In the genomic region with DNA sequence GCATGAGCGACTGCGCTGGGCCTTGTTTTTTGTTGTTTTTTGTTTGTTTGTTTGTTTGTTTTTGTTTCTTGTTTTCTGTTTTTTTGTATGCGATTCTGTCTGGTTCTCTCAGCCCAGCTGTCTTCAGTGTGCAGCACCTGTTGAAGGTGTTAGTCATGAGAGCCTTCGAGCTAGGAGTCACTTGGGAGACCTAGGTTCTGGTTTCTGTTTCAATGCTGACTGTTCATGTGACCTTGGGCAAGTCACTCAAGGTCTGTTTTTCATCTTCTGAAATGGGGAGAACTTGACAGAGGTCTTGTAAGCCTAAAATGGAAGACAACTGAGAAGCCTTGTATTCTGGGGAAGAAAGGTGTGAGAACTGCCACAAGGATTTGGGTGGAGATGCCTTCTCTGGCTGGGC, we compare ENCODE assay signal across 13 cellular contexts. TPM values are rescaled to one million over a fixed set of nuclear protein-coding genes. Genes with fewer than 3 reads are reported as not detected.
A peak's percentile ranks its signal among the peaks of the same experiment; 100 is the strongest.
DNase-seq lines count a peak whose midpoint lies in the region; ATAC-seq and TF ChIP-seq lines count a peak whose summit lies in the region.
"Had no signal": no experiment of that assay in that cellular context is flagged by ENCODE, and none has a peak within 500 bp of the region (broad histone marks: within the 10 kb centered on the region; RNA-seq: fewer than 3 reads in every experiment).

No MANE protein-coding gene starts in this region.

- no peak overlapping the region for H3K9ac ChIP-seq in DND-41 (ENCODE audit: low read depth, low read length)

- H3K36me3 ChIP-seq in DND-41 (ENCODE audit: insufficient read depth, low read length) = peaks cover 31% of the 10 kb centered on the region
- H3K36me3 ChIP-seq: breast epithelium had no signal

- peaks cover 49% of the 10 kb centered on the region for H3K79me2 ChIP-seq in DND-41 (ENCODE audit: insufficient read depth, low read length)

- DNase-seq in DND-41 = no peak
- no peak for DNase-seq in GF-D8 (lab: John Stamatoyannopoulos, UW)
- no peak for DNase-seq in activated gamma-delta T cell treated with Interleukin-2 at 50 U/mL for 16 hours
- no peak for DNase-seq in NCI-H187 (lab: John Stamatoyannopoulos, UW)
- DNase-seq in GOT3 (lab: John Stamatoyannopoulos, UW) = no peak
- DNase-seq: small intestine had no signal

- H3K9me3 Mint-ChIP-seq in activated T-helper 17 cell treated with anti-CD3 and anti-CD28 coated beads, Interleukin-2, amount 50 U/mL, for 72 hours = no peaks in the 10 kb centered on the region

- peak overlapping the region; percentile 58 for H3K27ac ChIP-seq in DND-41 (ENCODE audit: low read length)
- H3K27ac ChIP-seq: breast epithelium, SK-N-MC had no signal

- TF ChIP-seq CTCF in DND-41 (IDR thresholded peaks at IDR 0.05; ENCODE audit: borderline replicate concordance, extremely low read depth, low read length, poor library complexity, severe bottlenecking) = no peak

- no peaks in the 10 kb centered on the region for H3K27me3 Mint-ChIP-seq in activated T-helper 17 cell treated with anti-CD3 and anti-CD28 coated beads, Interleukin-2, amount 50 U/mL, for 72 hours

- peak overlapping the region; percentile 44; the same call in 1 of the 2 replicates for H3K4me2 ChIP-seq in DND-41 (ENCODE audit: insufficient read depth, low read length)

- H4K20me1 ChIP-seq in DND-41 (ENCODE audit: insufficient read depth, low read length) = no peaks in the 10 kb centered on the region

- no peak for ATAC-seq in DND-41 (ENCODE audit: insufficient read depth, low read depth)
- peak; percentile 73 for ATAC-seq in GM19395 (IDR thresholded peaks at IDR 0.05; ENCODE audit: unreplicated experiment)
- peak; percentile 48 for ATAC-seq in HG03103 (IDR thresholded peaks at IDR 0.05; ENCODE audit: low read depth, unreplicated experiment)
- peak; percentile 61 for ATAC-seq in activated T-helper 17 cell treated with anti-CD3 and anti-CD28 coated beads, Interleukin-2, amount 50 U/mL, for 72 hours (replicated peaks)
- ATAC-seq: K562 had no signal

- no peak overlapping the region for H2AFZ ChIP-seq in DND-41 (ENCODE audit: low read depth, low read length)

- peak overlapping the region; percentile 65 for H3K27ac Mint-ChIP-seq in activated T-helper 17 cell treated with anti-CD3 and anti-CD28 coated beads, Interleukin-2, amount 50 U/mL, for 72 hours

- H3K4me1 ChIP-seq in DND-41 (ENCODE audit: insufficient read depth, low read length) = peaks cover 48% of the 10 kb centered on the region

- H3K9me3 ChIP-seq in DND-41 (ENCODE audit: insufficient read depth, low read length, severe bottlenecking) = no peaks in the 10 kb centered on the region
- H3K9me3 ChIP-seq: breast epithelium, vagina had no signal

- no peaks in the 10 kb centered on the region for H3K27me3 ChIP-seq in DND-41 (ENCODE audit: insufficient read depth, low read length, poor library complexity)
- H3K27me3 ChIP-seq: breast epithelium, vagina had no signal

- H3K4me3 Mint-ChIP-seq in activated T-helper 17 cell treated with anti-CD3 and anti-CD28 coated beads, Interleukin-2, amount 50 U/mL, for 72 hours = peak overlapping the region; percentile 99

- H3K4me3 ChIP-seq in DND-41 (ENCODE audit: low read depth in 1 of 2, low read length in 2 of 2) = no peak overlapping the region
- H3K4me3 ChIP-seq: breast epithelium, K562, SK-N-MC had no signal

- peaks cover 22% of the 10 kb centered on the region for H3K4me1 Mint-ChIP-seq in activated T-helper 17 cell treated with anti-CD3 and anti-CD28 coated beads, Interleukin-2, amount 50 U/mL, for 72 hours

- H3K36me3 Mint-ChIP-seq in activated T-helper 17 cell treated with anti-CD3 and anti-CD28 coated beads, Interleukin-2, amount 50 U/mL, for 72 hours (ENCODE audit: low read depth) = peaks cover 71% of the 10 kb centered on the region

RNA-seq across cellular contexts. Expression of a gene that starts 1.8 kb away (rescaled TPM):
- 10 to 100 TPM; 28.1 to 47.5 TPM for total RNA-seq in activated T-helper 17 cell treated with anti-CD3 and anti-CD28 coated beads, Interleukin-2, amount 50 U/mL, for 72 hours

RNA-seq across cellular contexts. Expression of a gene that starts 22.8 kb away (rescaled TPM):
- total RNA-seq in activated T-helper 17 cell treated with anti-CD3 and anti-CD28 coated beads, Interleukin-2, amount 50 U/mL, for 72 hours = 10 to 100 TPM; 11.1 to 12.0 TPM

RNA-seq across cellular contexts. Expression of a gene that starts 36.7 kb away (rescaled TPM):
- 10 to 100 TPM; 34.6 to 47.1 TPM for total RNA-seq in activated T-helper 17 cell treated with anti-CD3 and anti-CD28 coated beads, Interleukin-2, amount 50 U/mL, for 72 hours

RNA-seq across cellular contexts. Expression of a gene that starts 37.0 kb away (rescaled TPM):
- 100 to 1,000 TPM in 1 of 2 donors, 10 to 100 TPM in 1; 92.5 to 142 TPM for total RNA-seq in activated T-helper 17 cell treated with anti-CD3 and anti-CD28 coated beads, Interleukin-2, amount 50 U/mL, for 72 hours

RNA-seq across cellular contexts. Expression of a gene that starts 49.8 kb away (rescaled TPM):
- total RNA-seq in activated T-helper 17 cell treated with anti-CD3 and anti-CD28 coated beads, Interleukin-2, amount 50 U/mL, for 72 hours = 10 to 100 TPM; 10.0 to 16.2 TPM
